In the genomic region with DNA sequence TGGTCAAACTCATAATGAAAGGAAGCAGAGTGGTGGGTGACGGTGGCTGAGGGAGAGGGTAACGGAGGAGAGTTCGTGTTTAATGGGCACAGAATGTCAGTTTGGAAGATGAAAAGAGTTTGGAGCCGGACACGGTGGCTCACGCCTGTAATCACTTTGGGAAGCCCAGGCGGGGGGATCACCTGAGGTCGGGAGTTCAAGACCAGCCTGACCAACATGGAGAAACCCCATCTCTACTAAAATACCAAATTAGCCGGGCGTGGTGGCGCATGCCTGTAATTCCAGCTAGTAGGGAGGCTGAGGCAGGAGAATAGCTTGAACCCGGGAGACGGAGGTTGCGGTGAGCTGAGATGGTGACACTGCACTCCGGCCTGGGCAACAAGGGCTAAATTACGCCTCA, we compare ENCODE assay signal across 1 cellular context.
TF ChIP-seq lines count a peak whose summit lies in the region.

No MANE protein-coding gene starts in this region.

TF ChIP-seq in SK-N-SH treated with all-trans-retinoic acid at 6 μM for 48 hours, 23 proteins besides CTCF, POLR2A, EP300 and RAD21:
- TF ChIP-seq, protein P1, sequence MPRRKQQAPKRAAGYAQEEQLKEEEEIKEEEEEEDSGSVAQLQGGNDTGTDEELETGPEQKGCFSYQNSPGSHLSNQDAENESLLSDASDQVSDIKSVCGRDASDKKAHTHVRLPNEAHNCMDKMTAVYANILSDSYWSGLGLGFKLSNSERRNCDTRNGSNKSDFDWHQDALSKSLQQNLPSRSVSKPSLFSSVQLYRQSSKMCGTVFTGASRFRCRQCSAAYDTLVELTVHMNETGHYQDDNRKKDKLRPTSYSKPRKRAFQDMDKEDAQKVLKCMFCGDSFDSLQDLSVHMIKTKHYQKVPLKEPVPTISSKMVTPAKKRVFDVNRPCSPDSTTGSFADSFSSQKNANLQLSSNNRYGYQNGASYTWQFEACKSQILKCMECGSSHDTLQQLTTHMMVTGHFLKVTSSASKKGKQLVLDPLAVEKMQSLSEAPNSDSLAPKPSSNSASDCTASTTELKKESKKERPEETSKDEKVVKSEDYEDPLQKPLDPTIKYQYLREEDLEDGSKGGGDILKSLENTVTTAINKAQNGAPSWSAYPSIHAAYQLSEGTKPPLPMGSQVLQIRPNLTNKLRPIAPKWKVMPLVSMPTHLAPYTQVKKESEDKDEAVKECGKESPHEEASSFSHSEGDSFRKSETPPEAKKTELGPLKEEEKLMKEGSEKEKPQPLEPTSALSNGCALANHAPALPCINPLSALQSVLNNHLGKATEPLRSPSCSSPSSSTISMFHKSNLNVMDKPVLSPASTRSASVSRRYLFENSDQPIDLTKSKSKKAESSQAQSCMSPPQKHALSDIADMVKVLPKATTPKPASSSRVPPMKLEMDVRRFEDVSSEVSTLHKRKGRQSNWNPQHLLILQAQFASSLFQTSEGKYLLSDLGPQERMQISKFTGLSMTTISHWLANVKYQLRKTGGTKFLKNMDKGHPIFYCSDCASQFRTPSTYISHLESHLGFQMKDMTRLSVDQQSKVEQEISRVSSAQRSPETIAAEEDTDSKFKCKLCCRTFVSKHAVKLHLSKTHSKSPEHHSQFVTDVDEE (CRISPR knock-in tag; IDR thresholded peaks at IDR 0.05), result no peak
- TF ChIP-seq, protein P2, sequence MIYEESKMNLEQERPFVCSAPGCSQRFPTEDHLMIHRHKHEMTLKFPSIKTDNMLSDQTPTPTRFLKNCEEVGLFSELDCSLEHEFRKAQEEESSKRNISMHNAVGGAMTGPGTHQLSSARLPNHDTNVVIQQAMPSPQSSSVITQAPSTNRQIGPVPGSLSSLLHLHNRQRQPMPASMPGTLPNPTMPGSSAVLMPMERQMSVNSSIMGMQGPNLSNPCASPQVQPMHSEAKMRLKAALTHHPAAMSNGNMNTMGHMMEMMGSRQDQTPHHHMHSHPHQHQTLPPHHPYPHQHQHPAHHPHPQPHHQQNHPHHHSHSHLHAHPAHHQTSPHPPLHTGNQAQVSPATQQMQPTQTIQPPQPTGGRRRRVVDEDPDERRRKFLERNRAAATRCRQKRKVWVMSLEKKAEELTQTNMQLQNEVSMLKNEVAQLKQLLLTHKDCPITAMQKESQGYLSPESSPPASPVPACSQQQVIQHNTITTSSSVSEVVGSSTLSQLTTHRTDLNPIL (CRISPR knock-in tag; IDR thresholded peaks at IDR 0.05; ENCODE audit: low read depth), result no peak
- TF ChIP-seq ZC3H10 (CRISPR knock-in tag; IDR thresholded peaks at IDR 0.05), result no peak
- TF ChIP-seq ARNTL (CRISPR knock-in tag; IDR thresholded peaks at IDR 0.05; ENCODE audit: borderline replicate concordance, low read depth), result no peak
- no peak for TF ChIP-seq ZNF70 (CRISPR knock-in tag; IDR thresholded peaks at IDR 0.05)
- TF ChIP-seq SNAI2 (CRISPR knock-in tag; IDR thresholded peaks at IDR 0.05), result no peak
- TF ChIP-seq, protein P3, sequence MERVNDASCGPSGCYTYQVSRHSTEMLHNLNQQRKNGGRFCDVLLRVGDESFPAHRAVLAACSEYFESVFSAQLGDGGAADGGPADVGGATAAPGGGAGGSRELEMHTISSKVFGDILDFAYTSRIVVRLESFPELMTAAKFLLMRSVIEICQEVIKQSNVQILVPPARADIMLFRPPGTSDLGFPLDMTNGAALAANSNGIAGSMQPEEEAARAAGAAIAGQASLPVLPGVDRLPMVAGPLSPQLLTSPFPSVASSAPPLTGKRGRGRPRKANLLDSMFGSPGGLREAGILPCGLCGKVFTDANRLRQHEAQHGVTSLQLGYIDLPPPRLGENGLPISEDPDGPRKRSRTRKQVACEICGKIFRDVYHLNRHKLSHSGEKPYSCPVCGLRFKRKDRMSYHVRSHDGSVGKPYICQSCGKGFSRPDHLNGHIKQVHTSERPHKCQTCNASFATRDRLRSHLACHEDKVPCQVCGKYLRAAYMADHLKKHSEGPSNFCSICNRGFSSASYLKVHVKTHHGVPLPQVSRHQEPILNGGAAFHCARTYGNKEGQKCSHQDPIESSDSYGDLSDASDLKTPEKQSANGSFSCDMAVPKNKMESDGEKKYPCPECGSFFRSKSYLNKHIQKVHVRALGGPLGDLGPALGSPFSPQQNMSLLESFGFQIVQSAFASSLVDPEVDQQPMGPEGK (CRISPR knock-in tag; IDR thresholded peaks at IDR 0.05; ENCODE audit: borderline replicate concordance), result no peak
TF ChIP-seq in SK-N-SH treated with all-trans-retinoic acid at 6 μM for 48 hours: peak in this region for 0.
